Comparison of ENCODE assay signal across 8 cellular contexts in genomic region chr14:73887116-73887490, GRCh38. TPM values are rescaled to one million over a fixed set of nuclear protein-coding genes. Genes with fewer than 3 reads are reported as not detected.
A peak's percentile ranks its signal among the peaks of the same experiment; 100 is the strongest.
DNase-seq lines count a peak whose midpoint lies in the region; ATAC-seq lines count a peak whose summit lies in the region.

No MANE protein-coding gene starts in this region.

- H3K36me3 Mint-ChIP-seq in activated T-helper 1 cell treated with anti-CD3 and anti-CD28 coated beads, Interleukin-12 subunit alpha, Interleukin-12 subunit beta, Interleukin-2, Interleukin-4 antibody, amounts not matched to agents 30 ng/mL and 10 ng/mL and 1 ng/mL, durations not matched to agents 14 hours and 24 hours and 36 hours (ENCODE audit: low read depth): peaks cover 16% of the 10 kb centered on the region

- ATAC-seq in GM19395 (IDR thresholded peaks at IDR 0.05; ENCODE audit: unreplicated experiment) (peak; percentile 16), HG03521 (IDR thresholded peaks at IDR 0.05; ENCODE audit: unreplicated experiment) (peak; percentile 11), left cardiac atrium (peak; percentile 13 to 44)

- H3K27ac ChIP-seq in BLaER1 treated with 17β-estradiol and CSF1 and Interleukin-3, amounts not matched to agents 10 nM and 100 nM: peak overlapping the region; percentile 88 to 94 (median 90)

- DNase-seq in activated T-helper 1 cell treated with anti-CD3 and anti-CD28 coated beads, Interleukin-12 subunit alpha, Interleukin-12 subunit beta, Interleukin-2, Interleukin-4 antibody, amounts not matched to agents 30 ng/mL and 10 ng/mL and 1 ng/mL, durations not matched to agents 14 hours and 24 hours and 36 hours (ENCODE audit: low spot score): no peak
- DNase-seq in left cardiac atrium (no peak), NCI-H1930 (lab: John Stamatoyannopoulos, UW) (no peak), NCI-H2227 treated with DMSO at 0.1 percent for 48 hours (lab: John Stamatoyannopoulos, UW) (no peak)

- H3K27me3 ChIP-seq in BLaER1 treated with 17β-estradiol and CSF1 and Interleukin-3, amounts not matched to agents 10 nM and 100 nM: no peaks in the 10 kb centered on the region
- no peaks in the 10 kb centered on the region for H3K27me3 ChIP-seq in skeletal muscle satellite cell (ENCODE audit: control insufficient read depth, insufficient read depth, low read length)

- H3K4me3 ChIP-seq in BLaER1 treated with 17β-estradiol and CSF1 and Interleukin-3, amounts not matched to agents 10 nM and 100 nM: peak overlapping the region; percentile 74 to 97 (median 91)
- H3K4me3 ChIP-seq in skeletal muscle satellite cell (ENCODE audit: low read length): peak overlapping the region; percentile 78

- intact Hi-C loops in activated T-helper 1 cell treated with anti-CD3 and anti-CD28 coated beads, Interleukin-12 subunit alpha, Interleukin-12 subunit beta, Interleukin-2, Interleukin-4 antibody, amounts not matched to agents 30 ng/mL and 10 ng/mL and 1 ng/mL, durations not matched to agents 14 hours and 24 hours and 36 hours (cut with micrococcal nuclease): loop anchor here (1.0 to 5.0 kb wide), 5 partner anchors 131 to 320 kb away; partner anchors contain the start of genes ACOT2 and DNAL1
- intact Hi-C loops in left cardiac atrium (cut with DNase I): no loop called here

- peaks cover 58% of the 10 kb centered on the region for H3K4me1 Mint-ChIP-seq in activated T-helper 1 cell treated with anti-CD3 and anti-CD28 coated beads, Interleukin-12 subunit alpha, Interleukin-12 subunit beta, Interleukin-2, Interleukin-4 antibody, amounts not matched to agents 30 ng/mL and 10 ng/mL and 1 ng/mL, durations not matched to agents 14 hours and 24 hours and 36 hours (ENCODE audit: low read depth)

- H3K9ac ChIP-seq in BLaER1 treated with 17β-estradiol and CSF1 and Interleukin-3, amounts not matched to agents 10 nM and 100 nM: peak overlapping the region; percentile 87 to 96 (median 92)
- H3K9ac ChIP-seq in skeletal muscle satellite cell (ENCODE audit: low read depth, low read length): peak overlapping the region; percentile 99

- no peaks in the 10 kb centered on the region for H3K9me3 ChIP-seq in BLaER1 treated with 17β-estradiol and CSF1 and Interleukin-3, amounts not matched to agents 10 nM and 100 nM (replicated peaks in 1 of 11)
- H3K9me3 ChIP-seq in skeletal muscle satellite cell (replicated peaks; ENCODE audit: low read length): no peaks in the 10 kb centered on the region

- no peaks in the 10 kb centered on the region for H3K9me3 Mint-ChIP-seq in activated T-helper 1 cell treated with anti-CD3 and anti-CD28 coated beads, Interleukin-12 subunit alpha, Interleukin-12 subunit beta, Interleukin-2, Interleukin-4 antibody, amounts not matched to agents 30 ng/mL and 10 ng/mL and 1 ng/mL, durations not matched to agents 14 hours and 24 hours and 36 hours

- H3K4me1 ChIP-seq in BLaER1 treated with 17β-estradiol and CSF1 and Interleukin-3, amounts not matched to agents 10 nM and 100 nM: peaks cover 28 to 44% (median 35%) of the 10 kb centered on the region in 10 experiments
- peaks cover 23% of the 10 kb centered on the region for H3K4me1 ChIP-seq in skeletal muscle satellite cell (ENCODE audit: control insufficient read depth, insufficient read depth, low read length)

- H4K20me1 ChIP-seq in BLaER1 treated with 17β-estradiol and CSF1 and Interleukin-3, amounts not matched to agents 10 nM and 100 nM: peaks cover 30 to 54% (median 46%) of the 10 kb centered on the region in 11 experiments; a peak in 21 of 22 replicates

- H3K4me3 Mint-ChIP-seq in activated T-helper 1 cell treated with anti-CD3 and anti-CD28 coated beads, Interleukin-12 subunit alpha, Interleukin-12 subunit beta, Interleukin-2, Interleukin-4 antibody, amounts not matched to agents 30 ng/mL and 10 ng/mL and 1 ng/mL, durations not matched to agents 14 hours and 24 hours and 36 hours: peak overlapping the region; percentile 93

- H3K27me3 Mint-ChIP-seq in activated T-helper 1 cell treated with anti-CD3 and anti-CD28 coated beads, Interleukin-12 subunit alpha, Interleukin-12 subunit beta, Interleukin-2, Interleukin-4 antibody, amounts not matched to agents 30 ng/mL and 10 ng/mL and 1 ng/mL, durations not matched to agents 14 hours and 24 hours and 36 hours (ENCODE audit: insufficient read depth): no peaks in the 10 kb centered on the region

- H3K27ac Mint-ChIP-seq in activated T-helper 1 cell treated with anti-CD3 and anti-CD28 coated beads, Interleukin-12 subunit alpha, Interleukin-12 subunit beta, Interleukin-2, Interleukin-4 antibody, amounts not matched to agents 30 ng/mL and 10 ng/mL and 1 ng/mL, durations not matched to agents 14 hours and 24 hours and 36 hours: peak overlapping the region; percentile 98

- H3K36me3 ChIP-seq in BLaER1 treated with 17β-estradiol and CSF1 and Interleukin-3, amounts not matched to agents 10 nM and 100 nM: peaks cover 10 to 23% (median 16%) of the 10 kb centered on the region in 11 experiments; a peak in 18 of 22 replicates
- H3K36me3 ChIP-seq in skeletal muscle satellite cell (ENCODE audit: insufficient read depth, low read length): no peaks in the 10 kb centered on the region

- peak overlapping the region; percentile 71 to 98 (median 83) for H3K4me2 ChIP-seq in BLaER1 treated with 17β-estradiol and CSF1 and Interleukin-3, amounts not matched to agents 10 nM and 100 nM
- H3K4me2 ChIP-seq in skeletal muscle satellite cell (ENCODE audit: low read length): peak overlapping the region; percentile 79

RNA-seq across cellular contexts. Expression of gene ZNF410, which starts 0.4 kb away (rescaled TPM):
- total RNA-seq in activated T-helper 1 cell treated with anti-CD3 and anti-CD28 coated beads, Interleukin-12 subunit alpha, Interleukin-12 subunit beta, Interleukin-2, Interleukin-4 antibody, amounts not matched to agents 30 ng/mL and 10 ng/mL and 1 ng/mL, durations not matched to agents 14 hours and 24 hours and 36 hours: 70.1 and 71.8 TPM in 2 replicates
- 10 to 100 TPM; 19.2 to 28.8 TPM for total RNA-seq in left cardiac atrium
- 48.9 and 49.4 TPM in 2 replicates for total RNA-seq in skeletal muscle satellite cell (2012; rRNA removed)

RNA-seq across cellular contexts. Expression of gene PTGR2, which starts 35.5 kb away (rescaled TPM):
- total RNA-seq in activated T-helper 1 cell treated with anti-CD3 and anti-CD28 coated beads, Interleukin-12 subunit alpha, Interleukin-12 subunit beta, Interleukin-2, Interleukin-4 antibody, amounts not matched to agents 30 ng/mL and 10 ng/mL and 1 ng/mL, durations not matched to agents 14 hours and 24 hours and 36 hours: 1.2 and 2.0 TPM in 2 replicates
- total RNA-seq in left cardiac atrium: 10 to 100 TPM; 26.9 to 31.6 TPM
- 5.6 and 7.2 TPM in 2 replicates for total RNA-seq in skeletal muscle satellite cell (2012; rRNA removed)
